8 cellular contexts compared by ENCODE assay signal in genomic region chr1:209692745-209693504, GRCh38. TPM values are rescaled to one million over a fixed set of nuclear protein-coding genes. Genes with fewer than 3 reads are reported as not detected.
DNase-seq lines count a peak whose midpoint lies in the region; ATAC-seq and TF ChIP-seq lines count a peak whose summit lies in the region.

No MANE protein-coding gene starts in this region.

- ATAC-seq in GM18511 (IDR thresholded peaks at IDR 0.05; ENCODE audit: unreplicated experiment), result peak; percentile 70

- H3K27me3 ChIP-seq in A673 (replicated peaks; ENCODE audit: insufficient read depth, low read depth, low read length, poor library complexity) (no peaks in the 10 kb centered on the region), mucosa of stomach (ENCODE audit: control insufficient read depth, insufficient read depth, low read length) (no peaks in the 10 kb centered on the region)

- CTCF ChIA-PET in A673 (lab: Charles Lee), result interaction anchor here (1.0 to 1.4 kb wide), 2 partner anchors 116 to 123 kb away, joined by 4 read pairs; no protein-coding TSS in a partner anchor

- H3K27ac ChIP-seq in A673 (ENCODE audit: low read depth, low read length, poor library complexity, severe bottlenecking), result peak overlapping the region; percentile 50

- intact Hi-C loops in A673 (cut with micrococcal nuclease; ENCODE audit: unreplicated experiment), result loop anchor here (1.0 to 10.0 kb wide), 4 partner anchors 68 to 488 kb away; no protein-coding TSS in a partner anchor

- TF ChIP-seq CTCF in A673 (conservative IDR thresholded peaks at IDR 0.05; ENCODE audit: low read depth, low read length), result peak; percentile 95
- peak; percentile 89 for TF ChIP-seq CTCF in epithelial cell of esophagus (IDR thresholded peaks at IDR 0.05; ENCODE audit: insufficient read depth, low read depth, low read length, missing control alignments)

- H3K36me3 ChIP-seq in A673 (ENCODE audit: insufficient read depth, low read length, poor library complexity, severe bottlenecking) (no peaks in the 10 kb centered on the region), mucosa of stomach (ENCODE audit: control insufficient read depth, insufficient read depth, low read length) (no peaks in the 10 kb centered on the region)

- H3K9me3 ChIP-seq in A673 (ENCODE audit: low read depth, low read length, poor library complexity, severe bottlenecking), result no peaks in the 10 kb centered on the region
- no peaks in the 10 kb centered on the region for H3K9me3 ChIP-seq in mucosa of stomach (ENCODE audit: control insufficient read depth, low read length)

- H3K4me1 ChIP-seq in A673 (ENCODE audit: insufficient read depth, low read length, poor library complexity, severe bottlenecking) (peaks cover 46% of the 10 kb centered on the region), mucosa of stomach (ENCODE audit: control insufficient read depth, insufficient read depth, low read length) (peaks cover 20% of the 10 kb centered on the region)

- BruUV-seq in A673 (replicated peaks; lab: Mats Ljungman, UMichigan), result no TSS peak

- H3K9ac ChIP-seq in mucosa of stomach (ENCODE audit: low read length), result peak overlapping the region; percentile 23

- peak; percentile 95 for DNase-seq in A673 (ENCODE audit: low spot score)
- DNase-seq in HS-27A (ENCODE audit: low read depth), result peak; percentile 50
- peak; percentile 68 for DNase-seq in NOMO-1 treated with dmso at 0.1 percent for 144 hours (lab: John Stamatoyannopoulos, UW; ENCODE audit: unreplicated experiment)
- DNase-seq in activated CD8-positive, alpha-beta memory T cell treated with anti-CD3 and anti-CD28 coated beads, Interleukin-2, amount 50 U/mL, for 1 hour (ENCODE audit: extremely low read depth), result peak; percentile 23
- DNase-seq in epithelial cell of esophagus (ENCODE audit: low read depth), result peak; percentile 84
- DNase-seq in stimulated activated CD8-positive, alpha-beta memory T cell treated with anti-CD3 and anti-CD28 coated beads, Interleukin-4, amount 100 ng/mL, for 48 hours, result peak; percentile 85

- H3K4me3 ChIP-seq in A673 (ENCODE audit: low read depth, low read length, poor library complexity, severe bottlenecking) (no peak overlapping the region), epithelial cell of esophagus (ENCODE audit: low read length) (no peak overlapping the region), mucosa of stomach (ENCODE audit: low read length) (no peak overlapping the region)

- POLR2A ChIA-PET in A673 (lab: Charles Lee; ENCODE audit: low non-redundant PET), result interaction anchor here (0.6 kb wide), 1 partner anchor 109 kb away, joined by 3 read pairs; the partner anchor contains the start of gene CAMK1G

RNA-seq across cellular contexts. Expression of gene HSD11B1, which starts 11.7 kb away (rescaled TPM):
- total RNA-seq in A673 (2021), result not detected in 2 replicates

RNA-seq across cellular contexts. Expression of gene G0S2, which starts 17.7 kb away (rescaled TPM):
- total RNA-seq in A673 (2021), result 5.8 and 9.0 TPM in 2 replicates

RNA-seq across cellular contexts. Expression of gene LAMB3, which starts 40.7 kb away (rescaled TPM):
- total RNA-seq in A673 (2021), result 8.1 and 12.7 TPM in 2 replicates

Comparison
In these comparisons a context has a peak if more than half of its experiments do, and no peak if none do; other contexts are left out.
1. DNase-seq: peak in every context shown above with its lines; median percentile 95 in A673; 85 in stimulated activated CD8-positive, alpha-beta memory T cell treated with anti-CD3 and anti-CD28 coated beads, Interleukin-4, amount 100 ng/mL, for 48 hours; 84 in epithelial cell of esophagus; 68 in NOMO-1 treated with dmso at 0.1 percent for 144 hours; 50 in HS-27A; 23 in activated CD8-positive, alpha-beta memory T cell treated with anti-CD3 and anti-CD28 coated beads, Interleukin-2, amount 50 U/mL, for 1 hour.